In genomic region chr5:113513384-113514262, GRCh38 we compare ENCODE assay signal across 9 cellular contexts. TPM values are rescaled to one million over a fixed set of nuclear protein-coding genes. Genes with fewer than 3 reads are reported as not detected.
DNase-seq lines count a peak whose midpoint lies in the region; ATAC-seq, FAIRE-seq and TF ChIP-seq lines count a peak whose summit lies in the region.
"Had no signal": no experiment of that assay in that cellular context is flagged by ENCODE, and none has a peak within 500 bp of the region (broad histone marks: within the 10 kb centered on the region; RNA-seq: fewer than 3 reads in every experiment).

TSS of gene YTHDC2 (plus strand) at chr5:113513694. CDS start at chr5:113513896, 202 bp downstream.

- H3K27ac ChIP-seq in spleen: peak within 1 kb of the TSS; percentile 84 to 94 (median 92)

- DNase-seq in AG04449 (ENCODE audit: low read depth, low spot score) (no peak), NCI-H2196 (lab: John Stamatoyannopoulos, UW; ENCODE audit: unreplicated experiment) (peak; percentile 80), bronchial epithelial cell (ENCODE audit: low read depth) (peak; percentile 63), iPS-NIHi7 (ENCODE audit: extremely low spot score) (peak; percentile 85), spleen (peak; percentile 96)

- FAIRE-seq in bronchial epithelial cell (lab: Jason Lieb, UNC): no peak
- FAIRE-seq: colon had no signal

- no peaks in the 10 kb centered on the region for H3K9me3 ChIP-seq in spleen

- H3K36me3 ChIP-seq in bronchial epithelial cell (ENCODE audit: control insufficient read depth, insufficient read depth, low read length) (no peaks in the 10 kb centered on the region), spleen (peaks cover 0 to 21% (median 5%) of the 10 kb centered on the region in 6 donors)

- CTCF ChIA-PET in AG04449 (lab: Yijun Ruan, JAX): interaction anchor here (0.8 to 9.2 kb wide), 6 partner anchors 12 to 518 kb away, joined by 3 to 147 read pairs (median 26); no protein-coding TSS in a partner anchor

- intact Hi-C loops in spleen (cut with DNase I; ENCODE audit: low total_unique reads): loop anchor here (10.0 kb wide), 1 partner anchor 529 kb away; no protein-coding TSS in a partner anchor

- H3K4me1 ChIP-seq in spleen: peaks cover 0 to 43% (median 36%) of the 10 kb centered on the region in 6 donors

- peak; percentile 43 for TF ChIP-seq CTCF in AG04449 (IDR thresholded peaks at IDR 0.05; ENCODE audit: insufficient read depth, low read length, missing control alignments)
- TF ChIP-seq CTCF in WI38 (IDR thresholded peaks at IDR 0.05; ENCODE audit: low read depth, low read length): no peak
- no peak for TF ChIP-seq CTCF in bronchial epithelial cell (IDR thresholded peaks at IDR 0.05; ENCODE audit: insufficient read depth, low read length, severe bottlenecking)
- TF ChIP-seq CTCF in spleen (IDR thresholded peaks at IDR 0.05 in 8 of 11, conservative IDR thresholded peaks at IDR 0.05 in 3 of 11): peak in 6 of 11 experiments; percentile 6 to 41 (median 24)

- H3K4me3 ChIP-seq in AG04449 (ENCODE audit: low read depth, low read length): peak within 1 kb of the TSS; percentile 85
- peak within 1 kb of the TSS; percentile 78 for H3K4me3 ChIP-seq in WI38 (ENCODE audit: low read depth, low read length)
- peak within 1 kb of the TSS; percentile 87 for H3K4me3 ChIP-seq in bronchial epithelial cell (ENCODE audit: low read depth, low read length)
- peak within 1 kb of the TSS; percentile 50 to 79 (median 69) for H3K4me3 ChIP-seq in spleen

- WGBS in spleen, 5 donors: 1 to 2% (median 1%) methylated on average over 28 to 69 of the region's 69 CpGs

- H3K27me3 ChIP-seq in bronchial epithelial cell (ENCODE audit: control insufficient read depth, insufficient read depth, low read length): no peaks in the 10 kb centered on the region
- H3K27me3 ChIP-seq in spleen (replicated peaks in 1 of 7): peaks cover 0 to 10% (median 0%) of the 10 kb centered on the region in 7 donors

- POLR2A ChIA-PET in AG04449 (lab: Yijun Ruan, JAX): interaction anchor here (1.0 kb wide), 1 partner anchor 1748 kb away, joined by 3 read pairs; no protein-coding TSS in a partner anchor

- TF ChIP-seq POLR2A in spleen (IDR thresholded peaks at IDR 0.05): peak in 2 of 3 donors; percentile 18 to 33

- peak; percentile 98 for ATAC-seq in GM18867 (IDR thresholded peaks at IDR 0.05; ENCODE audit: unreplicated experiment)
- peak; percentile 94 for ATAC-seq in HG03103 (IDR thresholded peaks at IDR 0.05; ENCODE audit: low read depth, unreplicated experiment)

RNA-seq across cellular contexts. Expression of gene YTHDC2, which starts in this region (rescaled TPM):
- total RNA-seq in bronchial epithelial cell (17.1 and 21.5 TPM in 2 replicates), spleen (10 to 100 TPM; 27.9 to 52.2 (median 38.6) TPM)
- 10 to 100 TPM in 2 of 3 donors, 1 to 10 TPM in 1; 9.3 to 12.6 (median 12.1) TPM for polyA plus RNA-seq in spleen

Comparison
In these comparisons a context has a peak if more than half of its experiments do, and no peak if none do; other contexts are left out.
1. CTCF ChIP-seq: peak in AG04449 (single experiment) and spleen (6 of 11); none in WI38 (single experiment) and bronchial epithelial cell (single experiment).
2. Peak in every context shown above with its lines, with median percentiles within 50 percentile points of each other: H3K4me3 ChIP-seq.